ENCODE assay signal across 26 cellular contexts in the genomic region with DNA sequence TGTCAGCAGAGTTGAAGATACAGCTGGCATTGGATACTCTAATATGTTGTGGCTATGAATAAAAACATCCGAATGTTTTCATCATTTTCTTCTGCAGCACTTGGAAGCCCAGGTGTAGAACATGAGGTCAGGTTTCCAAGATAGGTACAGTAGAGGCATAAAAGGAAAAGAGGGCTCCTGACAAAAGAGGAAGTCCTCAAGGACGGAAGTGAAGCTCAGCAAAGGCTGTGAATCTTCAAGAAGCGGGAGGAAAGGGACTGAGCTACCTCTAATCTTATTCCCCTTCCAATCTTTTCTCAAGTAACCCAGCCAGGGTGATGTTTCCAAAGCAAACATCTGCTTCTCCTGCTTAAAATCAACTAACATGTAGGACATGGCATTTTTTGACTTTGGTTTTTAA. TPM values are rescaled to one million over a fixed set of nuclear protein-coding genes. Genes with fewer than 3 reads are reported as not detected.
A peak's percentile ranks its signal among the peaks of the same experiment; 100 is the strongest.
DNase-seq lines count a peak whose midpoint lies in the region; ATAC-seq, FAIRE-seq and TF ChIP-seq lines count a peak whose summit lies in the region.
"Had no signal": no experiment of that assay in that cellular context is flagged by ENCODE, and none has a peak within 500 bp of the region (broad histone marks: within the 10 kb centered on the region; RNA-seq: fewer than 3 reads in every experiment).

No MANE protein-coding gene starts in this region.

- H4K20me1 ChIP-seq in BLaER1 (no peaks in the 10 kb centered on the region), OCI-LY1 (ENCODE audit: insufficient read depth, low read length) (no peaks in the 10 kb centered on the region), K562 (replicated peaks; ENCODE audit: control insufficient read depth, insufficient read depth, low read length) (0 out of 2 replicates have a peak, but pooled peaks cover 3% of the 10 kb centered on the region)

- intact Hi-C loops in K562 (cut with micrococcal nuclease), result no loop called here

- 19% methylated on average over 3 of the region's 3 CpGs for WGBS in K562 (ENCODE audit: insufficient coverage, low coverage, missing lambda C conversion rate)

- H3K9ac ChIP-seq in BLaER1, result no peak overlapping the region
- H3K9ac ChIP-seq in OCI-LY1 (ENCODE audit: low read length), result no peak overlapping the region
- H3K9ac ChIP-seq in K562 (ENCODE audit: insufficient read depth in 1 of 2, low read depth in 2 of 2, low read length in 2 of 2), result no peak overlapping the region

- TF ChIP-seq RAD21 in K562 (CRISPR knock-in tag; conservative IDR thresholded peaks at IDR 0.05 in 1 of 2, IDR thresholded peaks at IDR 0.05 in 1 of 2), result no peak

- DNase-seq in Kasumi-1 (lab: John Stamatoyannopoulos, UW), result peak; percentile 58 to 71
- DNase-seq in K562 (ENCODE audit: extremely low read depth in 1 of 4, low spot score in 3 of 4), result no peak
- no peak for DNase-seq in H7
- no peak for DNase-seq in SW 1271 (lab: John Stamatoyannopoulos, UW)
- DNase-seq: activated CD4-positive, alpha-beta T cell treated with anti-CD3 and anti-CD28 coated beads, Interleukin-2, amount 10 ng/mL, durations not matched to agents 24 days and 14 days; activated naive CD8-positive, alpha-beta T cell treated with anti-CD3 and anti-CD28 coated beads, Interleukin-2, amount 50 U/mL, for 24 hours; activated T-cell treated with anti-CD3 and anti-CD28 coated beads, Interleukin-2, amount 50 U/mL, for 4 hours; Caco-2; DMS79; endodermal cell; foreskin fibroblast; GOT3; kidney glomerular epithelial cell; lower lobe of right lung; mucosa of descending colon; NCI-H1436 treated with DMSO at 0.1 percent for 48 hours; NCI-H446; SJCRH30; transverse colon had no signal

- no TSS peak for BruUV-seq in K562 (replicated peaks; lab: Mats Ljungman, UMichigan)

- H3K27ac ChIP-seq in BLaER1 (no peak overlapping the region), OCI-LY1 (ENCODE audit: low read depth, low read length, poor library complexity, severe bottlenecking) (peak overlapping the region; percentile 99), K562 (ENCODE audit: extremely low read depth, low read depth, low read length) (no peak overlapping the region)
- H3K27ac ChIP-seq: lower lobe of right lung, SJCRH30, transverse colon, VCaP had no signal

- FAIRE-seq in K562 (lab: Jason Lieb, UNC), result no peak
- FAIRE-seq: RCC 7860 had no signal

- no peak for TF ChIP-seq POLR2A in K562 (conservative IDR thresholded peaks at IDR 0.05)

- H3K4me3 ChIP-seq in BLaER1 (no peak overlapping the region), OCI-LY1 (ENCODE audit: low read depth, low read length, poor library complexity, severe bottlenecking) (no peak overlapping the region), K562 (no peak overlapping the region), H7 (ENCODE audit: insufficient read depth, low read depth, low read length) (no peak overlapping the region)
- H3K4me3 ChIP-seq: lower lobe of right lung, mucosa of descending colon, SJCRH30, transverse colon had no signal

- ATAC-seq in K562, result no peak
- ATAC-seq in GM21390 (IDR thresholded peaks at IDR 0.05; ENCODE audit: unreplicated experiment), result no peak
- ATAC-seq in GM18502 (IDR thresholded peaks at IDR 0.05; ENCODE audit: poor library complexity, unreplicated experiment), result no peak
- ATAC-seq: activated naive CD8-positive, alpha-beta T cell treated with anti-CD3 and anti-CD28 coated beads, Interleukin-2, amount 50 U/mL, for 24 hours; activated T-cell treated with anti-CD3 and anti-CD28 coated beads, Interleukin-2, amount 50 U/mL, for 4 hours; esophagus mucosa; lower lobe of right lung; mucosa of descending colon had no signal

- H3K4me2 ChIP-seq in BLaER1 (peak overlapping the region; percentile 38), OCI-LY1 (ENCODE audit: low read length) (no peak overlapping the region; the same call in 1 of the 2 replicates), K562 (ENCODE audit: insufficient read depth, low read length) (no peak overlapping the region)

- in situ Hi-C loops in K562 (cut with MboI), result no loop called here

- no peaks in the 10 kb centered on the region for H3K9me1 ChIP-seq in K562 (ENCODE audit: control insufficient read depth, insufficient read depth, low read length)

- H2AFZ ChIP-seq in OCI-LY1 (ENCODE audit: low read length) (no peak overlapping the region), K562 (ENCODE audit: low read depth, low read length) (no peak overlapping the region)

- no peaks in the 10 kb centered on the region for H3K27me3 ChIP-seq in BLaER1
- no peaks in the 10 kb centered on the region for H3K27me3 ChIP-seq in OCI-LY1 (ENCODE audit: insufficient read depth, low read length)
- peaks cover 20 to 21% of the 10 kb centered on the region in 2 experiments for H3K27me3 ChIP-seq in K562 (ENCODE audit: control insufficient read depth in 2 of 2, insufficient read depth in 2 of 2, low read length in 2 of 2)
- H3K27me3 ChIP-seq in H7 (ENCODE audit: control insufficient read depth, insufficient read depth, low read length), result no peaks in the 10 kb centered on the region; the same call in 1 of the 2 replicates
- H3K27me3 ChIP-seq: transverse colon had no signal

- H3K36me3 ChIP-seq in BLaER1 (no peaks in the 10 kb centered on the region), OCI-LY1 (ENCODE audit: insufficient read depth, low read length) (no peaks in the 10 kb centered on the region), K562 (ENCODE audit: control insufficient read depth, insufficient read depth, low read length) (no peaks in the 10 kb centered on the region), H7 (replicated peaks; ENCODE audit: control insufficient read depth, insufficient read depth, low read length) (no peaks in the 10 kb centered on the region)
- H3K36me3 ChIP-seq: lower lobe of right lung, SJCRH30, transverse colon had no signal

- CTCF ChIA-PET in K562 (lab: Yijun Ruan, JAX; ENCODE audit: low intra/inter-chr PET ratio), result no interaction called here

- peaks cover 61% of the 10 kb centered on the region for H3K4me1 ChIP-seq in BLaER1
- H3K4me1 ChIP-seq in OCI-LY1 (ENCODE audit: insufficient read depth, low read length, severe bottlenecking), result peaks cover 64% of the 10 kb centered on the region
- peaks cover 10 to 11% of the 10 kb centered on the region in 2 experiments; a peak in 4 of 5 replicates for H3K4me1 ChIP-seq in K562 (replicated peaks in 1 of 2; ENCODE audit: control insufficient read depth in 2 of 2, insufficient read depth in 2 of 2, low read length in 2 of 2)
- H3K4me1 ChIP-seq: Caco-2 had no signal

- no peak for TF ChIP-seq CTCF in OCI-LY1 (IDR thresholded peaks at IDR 0.05; ENCODE audit: low read length)
- no peak for TF ChIP-seq CTCF in K562 (IDR thresholded peaks at IDR 0.05 in 2 of 3, conservative IDR thresholded peaks at IDR 0.05 in 1 of 3; ENCODE audit: insufficient read depth in 2 of 3, low read depth in 1 of 3, low read length in 3 of 3)

- H3F3A ChIP-seq in OCI-LY1 (ENCODE audit: insufficient read depth, low read length), result peaks cover 8% of the 10 kb centered on the region

- H3K9me3 ChIP-seq in BLaER1, result no peaks in the 10 kb centered on the region
- H3K9me3 ChIP-seq in OCI-LY1 (ENCODE audit: low read length), result no peaks in the 10 kb centered on the region
- H3K9me3 ChIP-seq in K562 (replicated peaks; ENCODE audit: control insufficient read depth, insufficient read depth, low read depth, low read length), result peaks cover 2% of the 10 kb centered on the region; the same call in 1 of the 2 replicates
- H3K9me3 ChIP-seq: Caco-2, lower lobe of right lung, mucosa of descending colon, SJCRH30, transverse colon had no signal

- no peak for TF ChIP-seq EP300 in K562 (IDR thresholded peaks at IDR 0.05; ENCODE audit: low read length)

- H3K9me2 ChIP-seq in OCI-LY1 (ENCODE audit: low read depth, low read length), result no peaks in the 10 kb centered on the region

- H3K79me2 ChIP-seq in OCI-LY1 (ENCODE audit: insufficient read depth, low read length) (no peaks in the 10 kb centered on the region), K562 (ENCODE audit: control insufficient read depth, insufficient read depth, low read length) (no peaks in the 10 kb centered on the region)

- POLR2A ChIA-PET in K562 (lab: Yijun Ruan, JAX), result interaction anchor here (0.9 to 1.8 kb wide), 4 partner anchors 12 to 89 kb away, joined by 3 to 6 read pairs (median 4); a partner anchor contains a TSS

RNA-seq across cellular contexts. Expression of a gene that starts 4.4 kb away (rescaled TPM):
- 1.7 and 12.0 TPM in 2 replicates for total RNA-seq in K562 (2011; cell fraction: chromatin; rRNA removed; ENCODE audit: low replicate concordance)
- 2.2 and 6.7 TPM in 2 replicates for total RNA-seq in K562 (2011; cell fraction: nucleolus; rRNA removed)
- total RNA-seq in K562 (2011; cell fraction: nucleoplasm; rRNA removed), result 2.1 and 2.4 TPM in 2 replicates
- total RNA-seq in K562 (2014; rRNA removed), result 0.95 and 1.6 TPM in 2 replicates
- 0.61 and 0.62 TPM in 2 replicates for total RNA-seq in K562 (2014; rRNA removed; fragmentation: Illumina TruSeq; extraction: Trizol)
- total RNA-seq in K562 (2015; rRNA removed; fragmentation: Illumina TruSeq; extraction: Trizol), result 0.34 and 0.72 TPM in 2 replicates
- 1.8 and 2.9 TPM in 2 replicates for total RNA-seq in K562 (2021)
- 1.1 and 4.0 TPM in 2 replicates for polyA plus RNA-seq in K562 (2011; rRNA removed)
- 2.0 and 3.0 TPM in 2 replicates for polyA plus RNA-seq in K562 (2011; cell fraction: cytosol; rRNA removed)
- polyA plus RNA-seq in K562 (2011; cell fraction: nucleus; rRNA removed), result 3.8 and 3.9 TPM in 2 replicates
- 1.4 and 2.8 TPM in 2 replicates for polyA plus RNA-seq in K562 (2012)
- polyA plus RNA-seq in K562 (2014; fragmentation: Illumina TruSeq; extraction: Trizol), result 0.55 and 0.82 TPM in 2 replicates
- under 1 TPM; 0.10 to 0.27 TPM for polyA plus RNA-seq in K562 (2014; fragmentation: Nextera tagmentation; extraction: Ambion mirVana)
- 0.27 and 0.65 TPM in 2 replicates for polyA plus RNA-seq in K562 (2014; rRNA removed)
- 3.3 and 3.9 TPM in 2 replicates for polyA minus RNA-seq in K562 (2011; rRNA and poly(A)+ RNA removed)
- polyA minus RNA-seq in K562 (2011; cell fraction: cytosol; rRNA and poly(A)+ RNA removed), result 2.7 and 7.7 TPM in 2 replicates
- 3.1 and 6.1 TPM in 2 replicates for polyA minus RNA-seq in K562 (2011; cell fraction: nucleus; rRNA and poly(A)+ RNA removed)
- total RNA-seq in H7 (2014; rRNA removed; shearing (Covaris generic)), result 14.7 and 18.1 TPM in 2 replicates

RNA-seq across cellular contexts. Expression of a gene that starts 17.2 kb away (rescaled TPM):
- 237 and 644 TPM in 2 replicates for total RNA-seq in K562 (2011; cell fraction: chromatin; rRNA removed; ENCODE audit: low replicate concordance)
- 117 and 136 TPM in 2 replicates for total RNA-seq in K562 (2011; cell fraction: nucleolus; rRNA removed)
- total RNA-seq in K562 (2011; cell fraction: nucleoplasm; rRNA removed), result 249 and 386 TPM in 2 replicates
- total RNA-seq in K562 (2014; rRNA removed) (21.2 and 24.6 TPM in 2 replicates), K562 (2014; rRNA removed; fragmentation: Illumina TruSeq; extraction: Trizol) (40.6 and 53.0 TPM in 2 replicates), K562 (2015; rRNA removed; fragmentation: Illumina TruSeq; extraction: Trizol) (32.2 and 33.4 TPM in 2 replicates), K562 (2021) (55.9 and 61.7 TPM in 2 replicates)
- polyA plus RNA-seq in K562 (2011; rRNA removed) (41.2 and 46.7 TPM in 2 replicates), K562 (2014; fragmentation: Illumina TruSeq; extraction: Trizol) (10.0 TPM in 2 replicates), K562 (2014; fragmentation: Nextera tagmentation; extraction: Ambion mirVana) (10 to 100 TPM in 1 of 2 experiments, 1 to 10 TPM in 1; 3.3 to 11.1 TPM), K562 (2014; rRNA removed) (17.9 and 22.6 TPM in 2 replicates)
- 5.9 and 16.5 TPM in 2 replicates for polyA plus RNA-seq in K562 (2011; cell fraction: cytosol; rRNA removed)
- polyA plus RNA-seq in K562 (2011; cell fraction: nucleus; rRNA removed), result 63.1 and 81.2 TPM in 2 replicates
- polyA plus RNA-seq in K562 (2012), result 5.2 and 7.5 TPM in 2 replicates
- 171 and 249 TPM in 2 replicates for polyA minus RNA-seq in K562 (2011; rRNA and poly(A)+ RNA removed)
- 15.7 and 26.6 TPM in 2 replicates for polyA minus RNA-seq in K562 (2011; cell fraction: cytosol; rRNA and poly(A)+ RNA removed)
- polyA minus RNA-seq in K562 (2011; cell fraction: nucleus; rRNA and poly(A)+ RNA removed), result 120 and 165 TPM in 2 replicates
- 15.9 and 17.6 TPM in 2 replicates for total RNA-seq in H7 (2014; rRNA removed; shearing (Covaris generic))

Comparison
In these comparisons a context has a peak if more than half of its experiments do, and no peak if none do; other contexts are left out.
1. DNase-seq: peak in Kasumi-1 (2 of 2); none in K562 (0 of 4), H7 (single experiment) and SW 1271 (0 of 2).